21 cellular contexts compared by ENCODE assay signal in genomic region chr15:66595332-66595731, GRCh38. TPM values are rescaled to one million over a fixed set of nuclear protein-coding genes. Genes with fewer than 3 reads are reported as not detected.
DNase-seq lines count a peak whose midpoint lies in the region; ATAC-seq and TF ChIP-seq lines count a peak whose summit lies in the region.
"Had no signal": no experiment of that assay in that cellular context is flagged by ENCODE, and none has a peak within 500 bp of the region (broad histone marks: within the 10 kb centered on the region; RNA-seq: fewer than 3 reads in every experiment).

No MANE protein-coding gene starts in this region.

- H3K4me2 ChIP-seq in osteoblast (ENCODE audit: insufficient read depth, low read length), result no peak overlapping the region
- H3K4me2 ChIP-seq: BLaER1 had no signal

- H3K27me3 ChIP-seq in osteoblast (ENCODE audit: insufficient read depth, low read length) (peaks cover 3% of the 10 kb centered on the region), gastrocnemius medialis (no peaks in the 10 kb centered on the region)
- H3K27me3 ChIP-seq: BE2C, BLaER1 had no signal

- no peak for ATAC-seq in GM21515 (IDR thresholded peaks at IDR 0.05; ENCODE audit: unreplicated experiment)
- ATAC-seq in gastrocnemius medialis, result no peak
- ATAC-seq: GM12878 had no signal

- TF ChIP-seq CTCF in HEK293 (tag by site-specific recombination; IDR thresholded peaks at IDR 0.05) (no peak), osteoblast (IDR thresholded peaks at IDR 0.05; ENCODE audit: extremely low read depth, low read depth, low read length) (no peak), gastrocnemius medialis (IDR thresholded peaks at IDR 0.05 in 4 of 5, conservative IDR thresholded peaks at IDR 0.05 in 1 of 5) (no peak)

- H3K4me1 ChIP-seq in HEK293 (ENCODE audit: control insufficient read depth, insufficient read depth, low read length) (no peaks in the 10 kb centered on the region), osteoblast (ENCODE audit: insufficient read depth, low read length) (peaks cover 6% of the 10 kb centered on the region), gastrocnemius medialis (no peaks in the 10 kb centered on the region)

- in situ Hi-C loops in gastrocnemius medialis (cut with MboI; ENCODE audit: low sequenced_read_pairs in 4 of 4), result no loop called here

- H3K9me3 ChIP-seq in HEK293 (ENCODE audit: control insufficient read depth, insufficient read depth, low read depth, low read length) (no peaks in the 10 kb centered on the region), SK-N-MC (ENCODE audit: low read depth, low read length) (no peaks in the 10 kb centered on the region), osteoblast (ENCODE audit: low read depth, low read length) (no peaks in the 10 kb centered on the region), gastrocnemius medialis (no peaks in the 10 kb centered on the region)
- H3K9me3 ChIP-seq: BE2C, BLaER1 had no signal

- H2AFZ ChIP-seq in osteoblast (ENCODE audit: low read length), result no peak overlapping the region

- H3K27ac ChIP-seq in HEK293 (ENCODE audit: extremely low read depth, low read depth, low read length), result no peak overlapping the region
- H3K27ac ChIP-seq in SK-N-MC, result 0 out of 2 replicates have a peak overlapping the region, but pooled peaks have one; percentile 6
- H3K27ac ChIP-seq in osteoblast (ENCODE audit: low read depth, low read length), result no peak overlapping the region
- H3K27ac ChIP-seq in gastrocnemius medialis, result no peak overlapping the region
- H3K27ac ChIP-seq: BLaER1 had no signal

- TF ChIP-seq POLR2A in gastrocnemius medialis (IDR thresholded peaks at IDR 0.05), result no peak

- DNase-seq in SK-N-MC (ENCODE audit: low read depth, low spot score), result no peak
- peak; percentile 28 for DNase-seq in cerebellar cortex (ENCODE audit: low spot score)
- DNase-seq in osteoblast (ENCODE audit: insufficient read length, low spot score, missing footprints), result peak; percentile 53
- no peak for DNase-seq in SW480 (ENCODE audit: low spot score)
- no peak for DNase-seq in gastrocnemius medialis
- DNase-seq: 8988T; ACHN; CD4-positive, alpha-beta memory T cell; CD4-positive, CD25-positive, alpha-beta regulatory T cell; CD8-positive, alpha-beta memory T cell; DMS 273 treated with DMSO at 0.1 percent for 48 hours; DMS153; DMS79; DND-41; GDM1 had no signal

- H3K4me3 ChIP-seq in HEK293 (ENCODE audit: low read depth, low read length), result no peak overlapping the region
- H3K4me3 ChIP-seq in SK-N-MC, result no peak overlapping the region
- H3K4me3 ChIP-seq in osteoblast (ENCODE audit: insufficient read depth, low read length), result no peak overlapping the region
- no peak overlapping the region for H3K4me3 ChIP-seq in gastrocnemius medialis
- H3K4me3 ChIP-seq: BLaER1, GM12878 had no signal

- H3K79me2 ChIP-seq in osteoblast (ENCODE audit: insufficient read depth, low read length), result no peaks in the 10 kb centered on the region

- intact Hi-C loops in gastrocnemius medialis (cut with DNase I; ENCODE audit: low total_unique reads), result no loop called here

- CTCF ChIA-PET in HEK293 (lab: Yijun Ruan, JAX), result interaction anchor here (0.9 to 1.5 kb wide), 3 partner anchors 9 to 110 kb away, joined by 4 to 8 read pairs (median 5); no protein-coding TSS in a partner anchor

- no peak overlapping the region for H3K9ac ChIP-seq in SK-N-MC (ENCODE audit: insufficient read length)
- H3K9ac ChIP-seq: BLaER1 had no signal

- POLR2A ChIA-PET in HEK293 (lab: Yijun Ruan, JAX), result no interaction called here

- no peaks in the 10 kb centered on the region for H4K20me1 ChIP-seq in osteoblast (ENCODE audit: insufficient read depth, low read length)
- H4K20me1 ChIP-seq: BLaER1 had no signal

- H3K36me3 ChIP-seq in HEK293 (ENCODE audit: control insufficient read depth in 2 of 2, insufficient read depth in 1 of 2, low read length in 2 of 2), result no peaks in the 10 kb centered on the region
- H3K36me3 ChIP-seq in SK-N-MC (ENCODE audit: insufficient read depth, low read length), result no peaks in the 10 kb centered on the region
- H3K36me3 ChIP-seq in osteoblast (ENCODE audit: insufficient read depth, low read length), result no peaks in the 10 kb centered on the region
- no peaks in the 10 kb centered on the region for H3K36me3 ChIP-seq in gastrocnemius medialis
- H3K36me3 ChIP-seq: BLaER1 had no signal

TF ChIP-seq in HEK293, 187 proteins besides CTCF, POLR2A, EP300 and RAD21:
- TF ChIP-seq ZNF843 (tag by site-specific recombination; IDR thresholded peaks at IDR 0.05) (no peak), MZF1 (tag by site-specific recombination; IDR thresholded peaks at IDR 0.05; ENCODE audit: borderline replicate concordance) (peak; percentile 57; the same call in 1 of the 2 replicates)
TF ChIP-seq in HEK293: peak in this region for 1.

RNA-seq across cellular contexts. Expression of gene LCTL, which starts 29.5 kb away (rescaled TPM):
- total RNA-seq in osteoblast (1.2 and 1.4 TPM in 2 replicates), gastrocnemius medialis (not detected)
- total RNA-seq: A673; CD4-positive, alpha-beta memory T cell; CD4-positive, CD25-positive, alpha-beta regulatory T cell; CD8-positive, alpha-beta memory T cell; GM12878 had no signal

Comparison
In these comparisons a context has a peak if more than half of its experiments do, and no peak if none do; other contexts are left out.
1. DNase-seq: peak in cerebellar cortex (single experiment) and osteoblast (single experiment); none in SK-N-MC (single experiment), SW480 (single experiment) and gastrocnemius medialis (0 of 2).